In the genomic region with DNA sequence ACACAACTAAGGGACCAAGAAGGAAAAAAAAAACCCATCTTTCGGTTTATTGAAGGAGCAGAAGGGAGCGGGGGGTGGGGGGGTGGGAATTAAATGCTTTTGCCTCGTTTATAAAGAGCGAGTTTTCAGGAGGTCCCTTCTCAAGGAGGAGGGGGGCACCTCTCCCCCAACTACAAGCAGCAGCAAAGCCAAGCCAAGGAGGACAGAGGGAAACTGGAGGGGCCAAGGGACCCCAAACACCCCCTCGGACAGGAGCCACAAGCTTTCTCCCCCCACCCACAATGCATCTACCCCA, we compare ENCODE assay signal across 9 cellular contexts. TPM values are rescaled to one million over a fixed set of nuclear protein-coding genes. Genes with fewer than 3 reads are reported as not detected.
DNase-seq lines count a peak whose midpoint lies in the region; ATAC-seq, FAIRE-seq and TF ChIP-seq lines count a peak whose summit lies in the region.
"Had no signal": no experiment of that assay in that cellular context is flagged by ENCODE, and none has a peak within 500 bp of the region (broad histone marks: within the 10 kb centered on the region; RNA-seq: fewer than 3 reads in every experiment).

No MANE protein-coding gene starts in this region.

- no peak overlapping the region for H4K8ac ChIP-seq in mesendoderm (ENCODE audit: low read depth, low read length)

- no peak overlapping the region for H2BK5ac ChIP-seq in mesendoderm (ENCODE audit: low read length)

- CTCF ChIA-PET in A549 (lab: Yijun Ruan, JAX), result interaction anchor here (0.6 to 12.8 kb wide), 20 partner anchors 9 to 437 kb away, joined by 3 to 315 read pairs (median 10); a partner anchor contains a TSS

- TF ChIP-seq RAD21 in A549 (conservative IDR thresholded peaks at IDR 0.05 in 1 of 2, IDR thresholded peaks at IDR 0.05 in 1 of 2), result no peak; a peak in 1 of 5 replicates

- H3K4ac ChIP-seq in mesendoderm (ENCODE audit: low read depth, low read length), result no peak overlapping the region

- ATAC-seq in A549 (no peak), HG03354 (IDR thresholded peaks at IDR 0.05; ENCODE audit: poor library complexity, severe bottlenecking, unreplicated experiment) (no peak), heart left ventricle (no peak)
- no peak for ATAC-seq in activated naive CD8-positive, alpha-beta T cell treated with anti-CD3 and anti-CD28 coated beads, Interleukin-2, amount 50 U/mL, for 24 hours

- H3K79me1 ChIP-seq in mesendoderm (ENCODE audit: low read length), result peaks cover 2% of the 10 kb centered on the region

- DNase-seq in A549 (ENCODE audit: low read depth in 1 of 2, low spot score in 1 of 2) (no peak), HFFc6 (no peak), mesendoderm (no peak), NCI-H2196 treated with DMSO at 0.1 percent for 48 hours (lab: John Stamatoyannopoulos, UW; ENCODE audit: unreplicated experiment) (no peak), NCI-H82 (lab: John Stamatoyannopoulos, UW) (no peak), heart left ventricle (no peak)
- DNase-seq in activated naive CD8-positive, alpha-beta T cell treated with anti-CD3 and anti-CD28 coated beads, Interleukin-2, amount 50 U/mL, for 24 hours, result no peak

- no peak for TF ChIP-seq EP300 in A549 (IDR thresholded peaks at IDR 0.05)

- H3K9me3 Mint-ChIP-seq in HFFc6, result no peaks in the 10 kb centered on the region
- H3K9me3 Mint-ChIP-seq in activated naive CD8-positive, alpha-beta T cell treated with anti-CD3 and anti-CD28 coated beads, Interleukin-2, amount 50 U/mL, for 24 hours, result no peaks in the 10 kb centered on the region

- intact Hi-C loops in heart left ventricle (cut with DNase I), result loop anchor here in 5 of 10 donors (1.0 to 5.0 kb wide), 2 partner anchors 19 to 66 kb away; a partner anchor contains a TSS

- H3K27me3 ChIP-seq in mesendoderm (ENCODE audit: insufficient read depth, low read length, poor library complexity), result no peaks in the 10 kb centered on the region
- no peaks in the 10 kb centered on the region for H3K27me3 ChIP-seq in heart left ventricle

- POLR2A ChIA-PET in A549 (lab: Yijun Ruan, JAX), result no interaction called here

- 0 out of 2 replicates have a peak, but pooled peaks cover 5% of the 10 kb centered on the region for H3K36me3 Mint-ChIP-seq in HFFc6 (ENCODE audit: low read depth)
- H3K36me3 Mint-ChIP-seq in activated naive CD8-positive, alpha-beta T cell treated with anti-CD3 and anti-CD28 coated beads, Interleukin-2, amount 50 U/mL, for 24 hours (ENCODE audit: low read depth), result peaks cover 2% of the 10 kb centered on the region

- H2BK15ac ChIP-seq in mesendoderm (replicated peaks; ENCODE audit: low read depth), result no peak overlapping the region

- H3K4me1 Mint-ChIP-seq in HFFc6 (ENCODE audit: low read depth), result peaks cover 14% of the 10 kb centered on the region
- peaks cover 31% of the 10 kb centered on the region for H3K4me1 Mint-ChIP-seq in activated naive CD8-positive, alpha-beta T cell treated with anti-CD3 and anti-CD28 coated beads, Interleukin-2, amount 50 U/mL, for 24 hours

- H3K9me3 ChIP-seq in A549, result no peaks in the 10 kb centered on the region
- H3K9me3 ChIP-seq in heart left ventricle, result no peaks in the 10 kb centered on the region

- peaks cover 3% of the 10 kb centered on the region; the same call in 1 of the 2 replicates for H3K27me3 Mint-ChIP-seq in HFFc6 (ENCODE audit: insufficient read depth)
- H3K27me3 Mint-ChIP-seq in activated naive CD8-positive, alpha-beta T cell treated with anti-CD3 and anti-CD28 coated beads, Interleukin-2, amount 50 U/mL, for 24 hours, result peaks cover under 1% of the 10 kb centered on the region

- H3K36me3 ChIP-seq in mesendoderm (ENCODE audit: control insufficient read depth, insufficient read depth, low read length) (no peaks in the 10 kb centered on the region), heart left ventricle (peaks cover 0 to 13% (median 5%) of the 10 kb centered on the region in 9 donors)

- no peak overlapping the region for H2BK120ac ChIP-seq in mesendoderm (ENCODE audit: low read depth, low read length)

- H3K23ac ChIP-seq in mesendoderm (ENCODE audit: low read length), result no peak overlapping the region

- H2AK5ac ChIP-seq in mesendoderm (ENCODE audit: low read length), result no peak overlapping the region

- no peak overlapping the region for H4K5ac ChIP-seq in mesendoderm (ENCODE audit: low read length)

- H3K27ac Mint-ChIP-seq in HFFc6, result 0 out of 2 replicates have a peak overlapping the region, but pooled peaks have one; percentile 2
- H3K27ac Mint-ChIP-seq in activated naive CD8-positive, alpha-beta T cell treated with anti-CD3 and anti-CD28 coated beads, Interleukin-2, amount 50 U/mL, for 24 hours, result peak overlapping the region; percentile 53

- peaks cover 5% of the 10 kb centered on the region for H3K79me2 ChIP-seq in mesendoderm (ENCODE audit: control insufficient read depth, insufficient read depth, low read length)

- H3K4me1 ChIP-seq in A549, result peaks cover 45% of the 10 kb centered on the region
- H3K4me1 ChIP-seq in mesendoderm (ENCODE audit: control insufficient read depth, low read depth, low read length), result peaks cover 13% of the 10 kb centered on the region
- H3K4me1 ChIP-seq in heart left ventricle, result peaks cover 11 to 50% (median 33%) of the 10 kb centered on the region in 12 donors

- no peak for FAIRE-seq in A549 (lab: Jason Lieb, UNC)

- peak overlapping the region; percentile 53 for H3K9ac ChIP-seq in mesendoderm (ENCODE audit: low read length)

- TF ChIP-seq CTCF in A549 (IDR thresholded peaks at IDR 0.05) (peak; percentile 50; the same call in 1 of the 3 replicates), HFFc6 (IDR thresholded peaks at IDR 0.05) (peak; percentile 72), heart left ventricle (IDR thresholded peaks at IDR 0.05) (peak in 2 of 12 donors; percentile 43 to 45)

- H3K18ac ChIP-seq in mesendoderm (ENCODE audit: low read length), result no peak overlapping the region

- 13% methylated on average over 4 of the region's 5 CpGs for WGBS in A549 (ENCODE audit: missing lambda C conversion rate)
- no CpG with 5 or more reads among the region's 5 CpGs for WGBS in mesendoderm (ENCODE audit: extremely low coverage, insufficient coverage, low lambda C conversion rate)
- 32 to 39% (median 37%) methylated on average over 5 of the region's 5 CpGs for WGBS in heart left ventricle, 4 donors

- H3K4me2 ChIP-seq in A549 (peak overlapping the region; percentile 100), mesendoderm (ENCODE audit: low read length) (no peak overlapping the region)

- peak overlapping the region; percentile 42 for H3K4me3 Mint-ChIP-seq in HFFc6
- H3K4me3 Mint-ChIP-seq in activated naive CD8-positive, alpha-beta T cell treated with anti-CD3 and anti-CD28 coated beads, Interleukin-2, amount 50 U/mL, for 24 hours, result peak overlapping the region; percentile 81

- H3K27ac ChIP-seq in A549 (peak overlapping the region; percentile 9 to 95; a peak in 4 of 6 replicates), mesendoderm (ENCODE audit: low read depth, low read length) (no peak overlapping the region), heart left ventricle (no peak overlapping the region)

- TF ChIP-seq POLR2A in A549 (IDR thresholded peaks at IDR 0.05; ENCODE audit: low read length) (no peak), heart left ventricle (IDR thresholded peaks at IDR 0.05) (no peak)

- peak overlapping the region; percentile 39 for H3K56ac ChIP-seq in mesendoderm (ENCODE audit: low read length)

- H3K4me3 ChIP-seq in A549 (peak overlapping the region; percentile 70; the same call in 2 of the 3 replicates), mesendoderm (ENCODE audit: low read length) (no peak overlapping the region), heart left ventricle (peak overlapping the region in 3 of 12 donors; percentile 7 to 10 (median 9))

RNA-seq across cellular contexts. Expression of a gene that starts 2.4 kb away (rescaled TPM):
- polyA plus RNA-seq in A549 (2011; rRNA removed) (9.5 and 10.9 TPM in 2 replicates), A549 (2017; fragmentation: RNase III; extraction: RNeasy Plus Mini Kit Qiagen cat#74134 plus additional on column Dnase treatment) (20.1 to 23.1 TPM (median 21.3 TPM) in 3 replicates), heart left ventricle (10 to 100 TPM; 13.6 to 14.5 TPM)
- 17.2 and 27.7 TPM in 2 replicates for polyA plus RNA-seq in A549 (2012; cell fraction: cytosol; rRNA removed)
- 17.1 and 29.4 TPM in 2 replicates for polyA plus RNA-seq in A549 (2012; cell fraction: nucleus; rRNA removed)
- 10.2 and 13.7 TPM in 2 replicates for polyA minus RNA-seq in A549 (2011; rRNA and poly(A)+ RNA removed)
- 10 to 100 TPM; 19.3 to 25.0 (median 21.8) TPM for total RNA-seq in HFFc6 (2021; fragmentation: NEBNext Ultra II Directional; extraction: Animal tissue kit (Norgen Biotek cat#: 25700))
- 9.0 TPM for polyA plus RNA-seq in mesendoderm (2013, experiment 1 of 2)
- 8.9 TPM for polyA plus RNA-seq in mesendoderm (2013, experiment 2 of 2)
- total RNA-seq in heart left ventricle, result 10 to 100 TPM; 17.7 to 40.0 (median 19.6) TPM

RNA-seq across cellular contexts. Expression of a gene that starts 18.9 kb away (rescaled TPM):
- polyA plus RNA-seq in A549 (2011; rRNA removed) (2.1 and 3.4 TPM in 2 replicates), A549 (2017; fragmentation: RNase III; extraction: RNeasy Plus Mini Kit Qiagen cat#74134 plus additional on column Dnase treatment) (7.9 to 10.6 TPM (median 10.5 TPM) in 3 replicates), heart left ventricle (1 to 10 TPM; 7.9 to 8.7 TPM)
- 6.2 and 8.9 TPM in 2 replicates for polyA plus RNA-seq in A549 (2012; cell fraction: cytosol; rRNA removed)
- 10.0 and 12.8 TPM in 2 replicates for polyA plus RNA-seq in A549 (2012; cell fraction: nucleus; rRNA removed)
- polyA minus RNA-seq in A549 (2011; rRNA and poly(A)+ RNA removed), result 1.6 and 2.8 TPM in 2 replicates
- 10 to 100 TPM; 10.2 to 11.2 (median 10.5) TPM for total RNA-seq in HFFc6 (2021; fragmentation: NEBNext Ultra II Directional; extraction: Animal tissue kit (Norgen Biotek cat#: 25700))
- polyA plus RNA-seq in mesendoderm (2013, experiment 1 of 2), result 8.9 TPM
- 8.8 TPM for polyA plus RNA-seq in mesendoderm (2013, experiment 2 of 2)
- total RNA-seq in heart left ventricle, result 10 to 100 TPM in 5 of 9 donors, 1 to 10 TPM in 4; 8.3 to 16.0 (median 10.6) TPM

RNA-seq across cellular contexts. Expression of a gene that starts 19.4 kb away (rescaled TPM):
- polyA plus RNA-seq in A549 (2011; rRNA removed) (5.3 and 6.5 TPM in 2 replicates), A549 (2017; fragmentation: RNase III; extraction: RNeasy Plus Mini Kit Qiagen cat#74134 plus additional on column Dnase treatment) (1.2 to 1.6 TPM (median 1.3 TPM) in 3 replicates), heart left ventricle (under 1 TPM in 1 of 2 donors, not detected in 1; 0.07 TPM)
- 0.90 and 0.98 TPM in 2 replicates for polyA plus RNA-seq in A549 (2012; cell fraction: cytosol; rRNA removed)
- 0.74 and 0.77 TPM in 2 replicates for polyA plus RNA-seq in A549 (2012; cell fraction: nucleus; rRNA removed)
- 6.0 and 6.6 TPM in 2 replicates for polyA minus RNA-seq in A549 (2011; rRNA and poly(A)+ RNA removed)
- not detected for total RNA-seq in HFFc6 (2021; fragmentation: NEBNext Ultra II Directional; extraction: Animal tissue kit (Norgen Biotek cat#: 25700))
- polyA plus RNA-seq in mesendoderm (2013, experiment 1 of 2), result 12.9 TPM
- 13.3 TPM for polyA plus RNA-seq in mesendoderm (2013, experiment 2 of 2)
- total RNA-seq in heart left ventricle, result not detected

RNA-seq across cellular contexts. Expression of a gene that starts 20.6 kb away (rescaled TPM):
- 92.6 and 105 TPM in 2 replicates for polyA plus RNA-seq in A549 (2011; rRNA removed)
- 102 and 122 TPM in 2 replicates for polyA plus RNA-seq in A549 (2012; cell fraction: cytosol; rRNA removed)
- polyA plus RNA-seq in A549 (2012; cell fraction: nucleus; rRNA removed), result 262 and 328 TPM in 2 replicates
- 57.8 to 61.9 TPM (median 58.1 TPM) in 3 replicates for polyA plus RNA-seq in A549 (2017; fragmentation: RNase III; extraction: RNeasy Plus Mini Kit Qiagen cat#74134 plus additional on column Dnase treatment)
- polyA minus RNA-seq in A549 (2011; rRNA and poly(A)+ RNA removed), result 125 and 128 TPM in 2 replicates
- total RNA-seq in HFFc6 (2021; fragmentation: NEBNext Ultra II Directional; extraction: Animal tissue kit (Norgen Biotek cat#: 25700)), result 10 to 100 TPM; 59.6 to 74.8 (median 66.0) TPM
- 45.8 TPM for polyA plus RNA-seq in mesendoderm (2013, experiment 1 of 2)
- 43.7 TPM for polyA plus RNA-seq in mesendoderm (2013, experiment 2 of 2)
- total RNA-seq in heart left ventricle, result 10 to 100 TPM; 21.9 to 47.7 (median 34.8) TPM
- 10 to 100 TPM; 32.4 to 34.3 TPM for polyA plus RNA-seq in heart left ventricle

RNA-seq across cellular contexts. Expression of a gene that starts 31.0 kb away (rescaled TPM):
- polyA plus RNA-seq in A549 (2011; rRNA removed), result not detected in 2 replicates
- polyA plus RNA-seq in A549 (2012; cell fraction: cytosol; rRNA removed), result not detected in 2 replicates
- polyA plus RNA-seq in A549 (2012; cell fraction: nucleus; rRNA removed), result not detected in 2 replicates
- not detected in 3 replicates for polyA plus RNA-seq in A549 (2017; fragmentation: RNase III; extraction: RNeasy Plus Mini Kit Qiagen cat#74134 plus additional on column Dnase treatment)
- polyA minus RNA-seq in A549 (2011; rRNA and poly(A)+ RNA removed), result not detected in 2 replicates
- not detected for total RNA-seq in HFFc6 (2021; fragmentation: NEBNext Ultra II Directional; extraction: Animal tissue kit (Norgen Biotek cat#: 25700))
- polyA plus RNA-seq in mesendoderm (2013, experiment 1 of 2), result not detected
- polyA plus RNA-seq in mesendoderm (2013, experiment 2 of 2), result not detected
- not detected for total RNA-seq in heart left ventricle
- polyA plus RNA-seq in heart left ventricle, result not detected
- total RNA-seq: omental fat pad had no signal

Comparison
In these comparisons a context has a peak if more than half of its experiments do, and no peak if none do; other contexts are left out.
1. H3K27ac ChIP-seq: peak in A549 (2 of 2); none in mesendoderm (single experiment) and heart left ventricle (0 of 12).